In genomic region chr1:90712153-90712930, GRCh38 we compare ENCODE assay signal across 36 cellular contexts. TPM values are rescaled to one million over a fixed set of nuclear protein-coding genes. Genes with fewer than 3 reads are reported as not detected.
DNase-seq lines count a peak whose midpoint lies in the region; ATAC-seq, FAIRE-seq and TF ChIP-seq lines count a peak whose summit lies in the region.
"Had no signal": no experiment of that assay in that cellular context is flagged by ENCODE, and none has a peak within 500 bp of the region (broad histone marks: within the 10 kb centered on the region; RNA-seq: fewer than 3 reads in every experiment).

No MANE protein-coding gene starts in this region.

- no peak overlapping the region for H3K27ac Mint-ChIP-seq in endothelial cell (ENCODE audit: unreplicated experiment)
- H3K27ac Mint-ChIP-seq in neural progenitor cell = no peak overlapping the region
- no peak overlapping the region for H3K27ac Mint-ChIP-seq in Calu3 (ENCODE audit: unreplicated experiment)
- H3K27ac Mint-ChIP-seq: activated naive CD8-positive, alpha-beta T cell treated with anti-CD3 and anti-CD28 coated beads, Interleukin-2, amount 10 ng/mL, durations not matched to agents 7 days and 5 days; natural killer cell; stimulated activated effector memory CD8-positive, alpha-beta T cell treated with anti-CD3 and anti-CD28 coated beads, Interleukin-12 subunit alpha, Interleukin-12 subunit beta, amount 100 ng/mL, for 72 hours; T-helper 17 cell had no signal

- H3K9me3 ChIP-seq in Karpas-422 (ENCODE audit: low read length) (no peaks in the 10 kb centered on the region), neural progenitor cell (ENCODE audit: low read depth) (no peaks in the 10 kb centered on the region), kidney (ENCODE audit: control insufficient read depth in 1 of 2, low read length in 2 of 2) (no peaks in the 10 kb centered on the region)
- H3K9me3 ChIP-seq: ascending aorta, heart right ventricle, mucosa of descending colon, ovary, upper lobe of left lung had no signal

- H3K9ac ChIP-seq in Karpas-422 (ENCODE audit: low read length) = no peak overlapping the region
- H3K9ac ChIP-seq in neural progenitor cell = no peak overlapping the region
- no peak overlapping the region for H3K9ac ChIP-seq in kidney (ENCODE audit: low read length in 2 of 2)
- H3K9ac ChIP-seq: BLaER1 had no signal

- TF ChIP-seq CTCF in GM10266 (IDR thresholded peaks at IDR 0.05; ENCODE audit: control insufficient read depth, insufficient read depth, low read depth, missing control alignments) (no peak), endothelial cell (IDR thresholded peaks at IDR 0.05; ENCODE audit: unreplicated experiment) (no peak), neural progenitor cell (IDR thresholded peaks at IDR 0.05) (no peak), Calu3 (IDR thresholded peaks at IDR 0.05; ENCODE audit: unreplicated experiment) (no peak), kidney (IDR thresholded peaks at IDR 0.05; ENCODE audit: borderline replicate concordance, extremely low read depth, insufficient read depth) (no peak)

- H3K4me1 Mint-ChIP-seq in endothelial cell (ENCODE audit: unreplicated experiment) (peaks cover 26% of the 10 kb centered on the region), neural progenitor cell (peaks cover 54% of the 10 kb centered on the region), Calu3 (ENCODE audit: low read depth, unreplicated experiment) (no peaks in the 10 kb centered on the region)

- H4K20me1 ChIP-seq in Karpas-422 (ENCODE audit: insufficient read depth, low read depth, low read length) (no peaks in the 10 kb centered on the region), neural progenitor cell (ENCODE audit: low read depth) (peaks cover 99% of the 10 kb centered on the region)

- no peaks in the 10 kb centered on the region for H3K9me3 Mint-ChIP-seq in endothelial cell (ENCODE audit: unreplicated experiment)
- H3K9me3 Mint-ChIP-seq in neural progenitor cell = no peaks in the 10 kb centered on the region
- H3K9me3 Mint-ChIP-seq in Calu3 (ENCODE audit: low read depth, unreplicated experiment) = peaks cover 3% of the 10 kb centered on the region
- H3K9me3 Mint-ChIP-seq: activated naive CD8-positive, alpha-beta T cell treated with anti-CD3 and anti-CD28 coated beads, Interleukin-2, amount 10 ng/mL, durations not matched to agents 7 days and 5 days; natural killer cell; stimulated activated effector memory CD8-positive, alpha-beta T cell treated with anti-CD3 and anti-CD28 coated beads, Interleukin-12 subunit alpha, Interleukin-12 subunit beta, amount 100 ng/mL, for 72 hours had no signal

- H3K27me3 Mint-ChIP-seq in endothelial cell (ENCODE audit: unreplicated experiment) (peaks cover 56% of the 10 kb centered on the region), neural progenitor cell (ENCODE audit: insufficient read depth, low read depth) (peaks cover 84% of the 10 kb centered on the region), Calu3 (ENCODE audit: unreplicated experiment) (peaks cover 87% of the 10 kb centered on the region)

- DNase-seq in GM10266 (ENCODE audit: extremely low spot score) (peak; percentile 27), Karpas-422 (peak; percentile 9), endothelial cell (ENCODE audit: low spot score) (peak; percentile 35), neural progenitor cell (ENCODE audit: low spot score) (peak; percentile 63), Calu3 (no peak), kidney (no peak), NOMO-1 treated with dmso at 0.1 percent for 144 hours (lab: John Stamatoyannopoulos, UW; ENCODE audit: unreplicated experiment) (no peak)
- DNase-seq: activated CD4-positive, alpha-beta T cell treated with anti-CD3 and anti-CD28 coated beads, Interleukin-2, amount 50 U/mL, for 48 hours; activated CD4-positive, CD25-positive, alpha-beta regulatory T cell treated with anti-CD3 and anti-CD28 coated beads, Interleukin-2, amount 50 U/mL, for 72 hours; activated gamma-delta T cell treated with Interleukin-2 at 50 U/mL for 16 hours; activated naive CD8-positive, alpha-beta T cell treated with anti-CD3 and anti-CD28 coated beads, Interleukin-2, amount 10 ng/mL, durations not matched to agents 7 days and 5 days; activated T-cell treated with anti-CD3 and anti-CD28 coated beads, Interleukin-2, amount 50 U/mL, for 48 hours; cortex of kidney; DMS153; foreskin fibroblast; heart right ventricle; mucosa of descending colon; natural killer cell; NCI-H1694 treated with DMSO at 0.1 percent for 48 hours; NCI-H446; NCI-H82; ovary; T-helper 17 cell had no signal

- H2AFZ ChIP-seq in Karpas-422 (ENCODE audit: low read length) (no peak overlapping the region), neural progenitor cell (replicated peaks) (no peak overlapping the region)

- H3K4me3 ChIP-seq in Karpas-422 (ENCODE audit: low read length) (no peak overlapping the region), neural progenitor cell (no peak overlapping the region), kidney (ENCODE audit: low read length in 2 of 2) (no peak overlapping the region)
- H3K4me3 ChIP-seq: ascending aorta, BLaER1, cardiac muscle cell, heart right ventricle, lung, mucosa of descending colon, ovary, upper lobe of left lung had no signal

- peaks cover 36% of the 10 kb centered on the region for H3F3A ChIP-seq in neural progenitor cell (ENCODE audit: low read depth)

- H3K4me3 Mint-ChIP-seq in endothelial cell (ENCODE audit: unreplicated experiment) = no peak overlapping the region
- peak overlapping the region; percentile 74 for H3K4me3 Mint-ChIP-seq in neural progenitor cell
- H3K4me3 Mint-ChIP-seq in Calu3 (ENCODE audit: low read depth, unreplicated experiment) = no peak overlapping the region
- H3K4me3 Mint-ChIP-seq: activated naive CD8-positive, alpha-beta T cell treated with anti-CD3 and anti-CD28 coated beads, Interleukin-2, amount 10 ng/mL, durations not matched to agents 7 days and 5 days; natural killer cell; stimulated activated effector memory CD8-positive, alpha-beta T cell treated with anti-CD3 and anti-CD28 coated beads, Interleukin-12 subunit alpha, Interleukin-12 subunit beta, amount 100 ng/mL, for 72 hours; T-helper 17 cell had no signal

- intact Hi-C loops in Calu3 (cut with micrococcal nuclease; ENCODE audit: unreplicated experiment) (no loop called here), kidney (cut with DNase I) (no loop called here)

- no peak for ATAC-seq in GM18909 (IDR thresholded peaks at IDR 0.05; ENCODE audit: poor library complexity, unreplicated experiment)
- ATAC-seq: esophagus mucosa; mucosa of descending colon; natural killer cell; stimulated activated effector memory CD8-positive, alpha-beta T cell treated with anti-CD3 and anti-CD28 coated beads, Interleukin-12 subunit alpha, Interleukin-12 subunit beta, amount 100 ng/mL, for 72 hours; T-helper 17 cell had no signal

- H3K27ac ChIP-seq in Karpas-422 (ENCODE audit: low read length) = no peak overlapping the region
- H3K27ac ChIP-seq in neural progenitor cell = no peak overlapping the region
- H3K27ac ChIP-seq in kidney (ENCODE audit: low read depth in 2 of 2, low read length in 2 of 2) = no peak overlapping the region
- H3K27ac ChIP-seq: ascending aorta, BLaER1, cardiac muscle cell, heart right ventricle, ovary, RWPE1, upper lobe of left lung had no signal

- no peak for FAIRE-seq in kidney (lab: Jason Lieb, UNC)
- FAIRE-seq: H54 had no signal

- H3K79me2 ChIP-seq in Karpas-422 (ENCODE audit: low read length) (no peaks in the 10 kb centered on the region), neural progenitor cell (ENCODE audit: low read depth) (no peaks in the 10 kb centered on the region)

- H3K4me1 ChIP-seq in Karpas-422 (ENCODE audit: low read length) (no peaks in the 10 kb centered on the region), neural progenitor cell (peaks cover 11% of the 10 kb centered on the region), kidney (ENCODE audit: control insufficient read depth in 1 of 2, insufficient read depth in 1 of 2, low read depth in 1 of 2, low read length in 2 of 2) (peaks cover 0 to 2% of the 10 kb centered on the region in 2 donors)
- H3K4me1 ChIP-seq: BLaER1 had no signal

- H3K9me2 ChIP-seq in Karpas-422 (replicated peaks; ENCODE audit: insufficient read depth, low read length) = no peaks in the 10 kb centered on the region

- no TSS peak for BruUV-seq in Calu3 (replicated peaks; lab: Mats Ljungman, UMichigan)

- H3K27me3 ChIP-seq in Karpas-422 (ENCODE audit: low read length) (no peaks in the 10 kb centered on the region), neural progenitor cell (peaks cover 100% of the 10 kb centered on the region)
- H3K27me3 ChIP-seq: ovary had no signal

- H3K36me3 ChIP-seq in Karpas-422 (ENCODE audit: insufficient read depth, low read length) (no peaks in the 10 kb centered on the region), neural progenitor cell (no peaks in the 10 kb centered on the region), kidney (ENCODE audit: control insufficient read depth in 1 of 2, insufficient read depth in 2 of 2, low read length in 2 of 2) (no peaks in the 10 kb centered on the region)
- H3K36me3 ChIP-seq: ascending aorta, BLaER1, cardiac muscle cell, heart right ventricle, ovary, upper lobe of left lung had no signal

- no peak overlapping the region for H3K4me2 ChIP-seq in Karpas-422 (ENCODE audit: low read depth, low read length, poor library complexity, severe bottlenecking)
- no peak overlapping the region for H3K4me2 ChIP-seq in neural progenitor cell
- H3K4me2 ChIP-seq: BLaER1 had no signal

- CTCF ChIA-PET in Calu3 (lab: Charles Lee) = no interaction called here

- peaks cover 8% of the 10 kb centered on the region for H3K36me3 Mint-ChIP-seq in endothelial cell (ENCODE audit: low read depth, unreplicated experiment)
- no peaks in the 10 kb centered on the region for H3K36me3 Mint-ChIP-seq in neural progenitor cell
- H3K36me3 Mint-ChIP-seq in Calu3 (ENCODE audit: insufficient read depth, unreplicated experiment) = no peaks in the 10 kb centered on the region

RNA-seq across cellular contexts. Expression of gene BARHL2, which starts 4.8 kb away (rescaled TPM):
- total RNA-seq in Karpas-422 (2014; rRNA removed; shearing (Covaris generic); ENCODE audit: low replicate concordance) = not detected in 2 replicates
- total RNA-seq in endothelial cell (ENCODE audit: unreplicated experiment) = not detected
- not detected in 2 replicates for total RNA-seq in neural progenitor cell (ENCODE audit: low replicate concordance)
- total RNA-seq in Calu3 (2022) = not detected in 2 replicates
- not detected for total RNA-seq in kidney
- not detected for polyA plus RNA-seq in kidney (ENCODE audit: insufficient read depth, low read depth, low replicate concordance)
- total RNA-seq: activated naive CD8-positive, alpha-beta T cell treated with anti-CD3 and anti-CD28 coated beads, Interleukin-2, amount 10 ng/mL, durations not matched to agents 7 days and 5 days; ascending aorta; cardiac muscle cell; esophagus mucosa; lung; mucosa of descending colon; natural killer cell; OCI-LY7; ovary; skeletal muscle tissue; T-helper 17 cell; upper lobe of left lung had no signal
- polyA plus RNA-seq: AG04450, cardiac muscle cell, heart right ventricle, lung, ovary had no signal

Comparison
In these comparisons a context has a peak if more than half of its experiments do, and no peak if none do; other contexts are left out.
1. DNase-seq: peak in GM10266 (single experiment), Karpas-422 (single experiment), endothelial cell (single experiment) and neural progenitor cell (single experiment); none in Calu3 (single experiment), kidney (single experiment) and NOMO-1 treated with dmso at 0.1 percent for 144 hours (single experiment).